12 cellular contexts compared by ENCODE assay signal in the genomic region with DNA sequence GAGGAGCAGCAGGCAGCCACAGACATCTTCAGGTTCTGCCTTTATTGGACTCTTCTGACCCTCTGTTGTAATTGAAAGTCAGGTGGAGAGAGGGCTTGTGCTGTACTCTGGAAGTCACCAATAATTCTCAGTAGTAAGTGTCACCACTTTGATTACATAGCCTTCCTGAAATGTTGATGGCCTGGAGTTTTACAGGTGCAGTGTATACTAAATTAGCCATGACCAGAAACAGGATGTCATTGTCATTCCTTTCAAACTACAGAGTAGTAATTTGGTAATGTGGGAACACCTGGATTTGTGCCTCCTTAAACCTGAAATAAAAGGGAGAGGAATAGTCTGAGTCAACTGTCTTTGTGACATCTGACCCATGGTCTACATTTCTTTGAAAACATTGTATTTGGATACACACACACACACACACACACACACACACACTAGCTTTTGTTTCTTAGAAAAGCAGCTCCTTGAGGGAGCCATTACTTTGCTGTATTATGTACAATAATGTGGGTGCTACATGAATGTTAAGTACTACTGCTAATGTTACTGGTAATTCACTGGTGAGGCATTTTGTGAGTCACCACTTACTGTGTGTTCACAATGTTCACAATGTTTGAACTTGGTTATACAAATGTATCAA. TPM values are rescaled to one million over a fixed set of nuclear protein-coding genes. Genes with fewer than 3 reads are reported as not detected.
DNase-seq lines count a peak whose midpoint lies in the region; ATAC-seq, FAIRE-seq and TF ChIP-seq lines count a peak whose summit lies in the region.
"Had no signal": no experiment of that assay in that cellular context is flagged by ENCODE, and none has a peak within 500 bp of the region (broad histone marks: within the 10 kb centered on the region; RNA-seq: fewer than 3 reads in every experiment).

No MANE protein-coding gene starts in this region.

- TF ChIP-seq RAD21 in K562 (CRISPR knock-in tag; conservative IDR thresholded peaks at IDR 0.05 in 1 of 2, IDR thresholded peaks at IDR 0.05 in 1 of 2), result no peak

- H3K4me1 Mint-ChIP-seq in activated CD4-positive, alpha-beta T cell treated with anti-CD3 and anti-CD28 coated beads, Interleukin-2, amount 10 ng/mL, durations not matched to agents 24 days and 14 days, result no peaks in the 10 kb centered on the region
- H3K4me1 Mint-ChIP-seq: CD14-positive monocyte had no signal

- FAIRE-seq in K562 (lab: Jason Lieb, UNC), result peak; percentile 29

- POLR2A ChIA-PET in K562 (lab: Yijun Ruan, JAX), result interaction anchor here (0.7 to 2.3 kb wide), 4 partner anchors 9 to 25 kb away, joined by 3 to 15 read pairs (median 3); no protein-coding TSS in a partner anchor
- POLR2A ChIA-PET in A673 (lab: Charles Lee; ENCODE audit: low non-redundant PET), result interaction anchor here (0.7 kb wide), 1 partner anchor 9 kb away, joined by 3 read pairs; no protein-coding TSS in a partner anchor

- H4K20me1 ChIP-seq in K562 (replicated peaks; ENCODE audit: control insufficient read depth, insufficient read depth, low read length), result no peaks in the 10 kb centered on the region

- peaks cover 0 to 16% of the 10 kb centered on the region in 2 experiments; a peak in 3 of 5 replicates for H3K4me1 ChIP-seq in K562 (replicated peaks in 1 of 2; ENCODE audit: control insufficient read depth in 2 of 2, insufficient read depth in 2 of 2, low read length in 2 of 2)
- peaks cover 0 to 3% of the 10 kb centered on the region in 2 donors for H3K4me1 ChIP-seq in lung (ENCODE audit: control insufficient read depth in 2 of 2, insufficient read depth in 2 of 2, low read length in 2 of 2)
- H3K4me1 ChIP-seq in A673 (ENCODE audit: insufficient read depth, low read length, poor library complexity, severe bottlenecking), result peaks cover 28% of the 10 kb centered on the region

- no peak overlapping the region for H3K4me3 Mint-ChIP-seq in activated CD4-positive, alpha-beta T cell treated with anti-CD3 and anti-CD28 coated beads, Interleukin-2, amount 10 ng/mL, durations not matched to agents 24 days and 14 days
- H3K4me3 Mint-ChIP-seq: CD14-positive monocyte, WTC11 had no signal

- H3K27ac ChIP-seq in K562 (ENCODE audit: extremely low read depth, low read depth, low read length) (0 out of 3 replicates have a peak overlapping the region, but pooled peaks have one; percentile 21), lung (ENCODE audit: low read depth in 1 of 2, low read length in 1 of 2) (no peak overlapping the region), A673 (ENCODE audit: low read depth, low read length, poor library complexity, severe bottlenecking) (no peak overlapping the region)

- no peak for TF ChIP-seq EP300 in K562 (IDR thresholded peaks at IDR 0.05; ENCODE audit: low read length)

- no peaks in the 10 kb centered on the region for H3K9me1 ChIP-seq in K562 (ENCODE audit: control insufficient read depth, insufficient read depth, low read length)

- H3K36me3 Mint-ChIP-seq in activated CD4-positive, alpha-beta T cell treated with anti-CD3 and anti-CD28 coated beads, Interleukin-2, amount 10 ng/mL, durations not matched to agents 24 days and 14 days (ENCODE audit: low read depth), result no peaks in the 10 kb centered on the region
- H3K36me3 Mint-ChIP-seq: CD14-positive monocyte had no signal

- H3K27ac Mint-ChIP-seq in activated CD4-positive, alpha-beta T cell treated with anti-CD3 and anti-CD28 coated beads, Interleukin-2, amount 10 ng/mL, durations not matched to agents 24 days and 14 days, result no peak overlapping the region
- H3K27ac Mint-ChIP-seq: CD14-positive monocyte, WTC11 had no signal

- peak overlapping the region; percentile 42 for H2AFZ ChIP-seq in K562 (ENCODE audit: low read depth, low read length)

- TF ChIP-seq CTCF in K562 (IDR thresholded peaks at IDR 0.05 in 2 of 3, conservative IDR thresholded peaks at IDR 0.05 in 1 of 3; ENCODE audit: insufficient read depth in 2 of 3, low read depth in 1 of 3, low read length in 3 of 3) (no peak), lung (IDR thresholded peaks at IDR 0.05; ENCODE audit: control extremely low read depth, extremely low read depth) (no peak), A673 (conservative IDR thresholded peaks at IDR 0.05; ENCODE audit: low read depth, low read length) (no peak)

- no peaks in the 10 kb centered on the region for H3K9me3 ChIP-seq in K562 (replicated peaks; ENCODE audit: control insufficient read depth, insufficient read depth, low read depth, low read length)
- no peaks in the 10 kb centered on the region for H3K9me3 ChIP-seq in lung (ENCODE audit: control insufficient read depth in 2 of 2, insufficient read depth in 1 of 2, low read length in 1 of 2)
- peaks cover 11% of the 10 kb centered on the region for H3K9me3 ChIP-seq in A673 (ENCODE audit: low read depth, low read length, poor library complexity, severe bottlenecking)

- no TSS peak for BruUV-seq in K562 (replicated peaks; lab: Mats Ljungman, UMichigan)
- BruUV-seq in A673 (replicated peaks; lab: Mats Ljungman, UMichigan), result no TSS peak

- H3K27me3 ChIP-seq in K562 (ENCODE audit: control insufficient read depth in 2 of 2, insufficient read depth in 2 of 2, low read length in 2 of 2), result no peaks in the 10 kb centered on the region
- H3K27me3 ChIP-seq in lung (ENCODE audit: control insufficient read depth, insufficient read depth), result no peaks in the 10 kb centered on the region
- no peaks in the 10 kb centered on the region for H3K27me3 ChIP-seq in A673 (replicated peaks; ENCODE audit: insufficient read depth, low read depth, low read length, poor library complexity)

- intact Hi-C loops in K562 (cut with micrococcal nuclease) (no loop called here), A673 (cut with micrococcal nuclease; ENCODE audit: unreplicated experiment) (no loop called here)
- intact Hi-C loops in activated CD4-positive, alpha-beta T cell treated with anti-CD3 and anti-CD28 coated beads, Interleukin-2, amount 10 ng/mL, durations not matched to agents 24 days and 14 days (cut with micrococcal nuclease), result no loop called here

- peak; percentile 55 for ATAC-seq in K562
- ATAC-seq in lung (ENCODE audit: insufficient read depth, low FRiP score), result peak; percentile 74
- ATAC-seq: WTC11 had no signal

- no peak for TF ChIP-seq POLR2A in K562 (conservative IDR thresholded peaks at IDR 0.05)

- no peak overlapping the region for H3K9ac ChIP-seq in K562 (ENCODE audit: insufficient read depth in 1 of 2, low read depth in 2 of 2, low read length in 2 of 2)

- H3K9me3 Mint-ChIP-seq in activated CD4-positive, alpha-beta T cell treated with anti-CD3 and anti-CD28 coated beads, Interleukin-2, amount 10 ng/mL, durations not matched to agents 24 days and 14 days, result no peaks in the 10 kb centered on the region

- H3K36me3 ChIP-seq in K562 (ENCODE audit: control insufficient read depth, insufficient read depth, low read length) (no peaks in the 10 kb centered on the region), lung (ENCODE audit: control insufficient read depth in 2 of 2, insufficient read depth in 2 of 2, low read length in 2 of 2) (no peaks in the 10 kb centered on the region), A673 (ENCODE audit: insufficient read depth, low read length, poor library complexity, severe bottlenecking) (no peaks in the 10 kb centered on the region)

- H3K27me3 Mint-ChIP-seq in activated CD4-positive, alpha-beta T cell treated with anti-CD3 and anti-CD28 coated beads, Interleukin-2, amount 10 ng/mL, durations not matched to agents 24 days and 14 days, result no peaks in the 10 kb centered on the region

- no peak overlapping the region for H3K4me3 ChIP-seq in K562
- no peak overlapping the region for H3K4me3 ChIP-seq in lung
- H3K4me3 ChIP-seq in A673 (ENCODE audit: low read depth, low read length, poor library complexity, severe bottlenecking), result no peak overlapping the region

- H3K79me2 ChIP-seq in K562 (ENCODE audit: control insufficient read depth, insufficient read depth, low read length), result no peaks in the 10 kb centered on the region; the same call in 2 of the 3 replicates

- in situ Hi-C loops in K562 (cut with MboI), result loop anchor here (25.0 kb wide), 1 partner anchor 1280 kb away; a partner anchor contains a TSS

- CTCF ChIA-PET in K562 (lab: Yijun Ruan, JAX; ENCODE audit: low intra/inter-chr PET ratio) (no interaction called here), A673 (lab: Charles Lee) (no interaction called here)

- H3K4me2 ChIP-seq in K562 (ENCODE audit: insufficient read depth, low read length), result no peak overlapping the region

- DNase-seq in EH (ENCODE audit: low read depth) (peak; percentile 54), NCI-H2107 (lab: John Stamatoyannopoulos, UW) (peak; percentile 69), K562 (ENCODE audit: extremely low read depth in 1 of 4, low spot score in 3 of 4) (no peak), lung (ENCODE audit: low spot score) (no peak), A673 (ENCODE audit: low spot score) (no peak), NCI-H1694 treated with DMSO at 0.1 percent for 48 hours (lab: John Stamatoyannopoulos, UW) (no peak), NAMALWA (ENCODE audit: low spot score) (no peak)
- no peak for DNase-seq in activated CD4-positive, alpha-beta T cell treated with anti-CD3 and anti-CD28 coated beads, Interleukin-2, amount 10 ng/mL, durations not matched to agents 24 days and 14 days
- DNase-seq: activated gamma-delta T cell treated with Interleukin-2 at 50 U/mL for 16 hours; stimulated activated CD4-positive, alpha-beta T cell treated with anti-CD3 and anti-CD28 coated beads, Interleukin-1b, Interleukin-23, amount 100 ng/mL, for 48 hours had no signal

RNA-seq across cellular contexts. Expression of a gene that starts 19.6 kb away (rescaled TPM):
- 106 and 313 TPM in 2 replicates for total RNA-seq in K562 (2011; cell fraction: chromatin; rRNA removed; ENCODE audit: low replicate concordance)
- total RNA-seq in K562 (2011; cell fraction: nucleolus; rRNA removed), result 71.9 and 88.4 TPM in 2 replicates
- total RNA-seq in K562 (2011; cell fraction: nucleoplasm; rRNA removed), result 146 and 153 TPM in 2 replicates
- total RNA-seq in K562 (2014; rRNA removed) (96.3 and 118 TPM in 2 replicates), K562 (2014; rRNA removed; fragmentation: Illumina TruSeq; extraction: Trizol) (226 and 276 TPM in 2 replicates), K562 (2015; rRNA removed; fragmentation: Illumina TruSeq; extraction: Trizol) (118 and 129 TPM in 2 replicates), K562 (2021) (130 and 134 TPM in 2 replicates), lung (10 to 100 TPM; 31.7 to 34.8 TPM), A673 (2021) (15.9 and 18.3 TPM in 2 replicates)
- polyA plus RNA-seq in K562 (2011; rRNA removed) (170 and 244 TPM in 2 replicates), K562 (2014; fragmentation: Illumina TruSeq; extraction: Trizol) (172 and 178 TPM in 2 replicates), K562 (2014; fragmentation: Nextera tagmentation; extraction: Ambion mirVana) (100 to 1,000 TPM; 553 to 688 TPM), K562 (2014; rRNA removed) (143 and 153 TPM in 2 replicates), lung (10 to 100 TPM; 21.4 to 34.4 TPM)
- polyA plus RNA-seq in K562 (2011; cell fraction: cytosol; rRNA removed), result 44.4 and 98.4 TPM in 2 replicates
- 65.4 and 97.9 TPM in 2 replicates for polyA plus RNA-seq in K562 (2011; cell fraction: nucleus; rRNA removed)
- 85.7 and 127 TPM in 2 replicates for polyA plus RNA-seq in K562 (2012)
- polyA minus RNA-seq in K562 (2011; rRNA and poly(A)+ RNA removed), result 304 and 306 TPM in 2 replicates
- polyA minus RNA-seq in K562 (2011; cell fraction: cytosol; rRNA and poly(A)+ RNA removed), result 57.3 and 86.6 TPM in 2 replicates
- polyA minus RNA-seq in K562 (2011; cell fraction: nucleus; rRNA and poly(A)+ RNA removed), result 110 and 254 TPM in 2 replicates
- total RNA-seq in activated CD4-positive, alpha-beta T cell treated with anti-CD3 and anti-CD28 coated beads, Interleukin-2, amount 10 ng/mL, durations not matched to agents 24 days and 14 days, result 8.9 and 11.0 TPM in 2 replicates

Comparison
In these comparisons a context has a peak if more than half of its experiments do, and no peak if none do; other contexts are left out.
1. DNase-seq: peak in EH (single experiment) and NCI-H2107 (single experiment); none in K562 (0 of 4), lung (single experiment), A673 (single experiment), activated CD4-positive, alpha-beta T cell treated with anti-CD3 and anti-CD28 coated beads, Interleukin-2, amount 10 ng/mL, durations not matched to agents 24 days and 14 days (single experiment), NCI-H1694 treated with DMSO at 0.1 percent for 48 hours (single experiment) and NAMALWA (single experiment).